ENCODE assay signal across 17 cellular contexts in the genomic region with DNA sequence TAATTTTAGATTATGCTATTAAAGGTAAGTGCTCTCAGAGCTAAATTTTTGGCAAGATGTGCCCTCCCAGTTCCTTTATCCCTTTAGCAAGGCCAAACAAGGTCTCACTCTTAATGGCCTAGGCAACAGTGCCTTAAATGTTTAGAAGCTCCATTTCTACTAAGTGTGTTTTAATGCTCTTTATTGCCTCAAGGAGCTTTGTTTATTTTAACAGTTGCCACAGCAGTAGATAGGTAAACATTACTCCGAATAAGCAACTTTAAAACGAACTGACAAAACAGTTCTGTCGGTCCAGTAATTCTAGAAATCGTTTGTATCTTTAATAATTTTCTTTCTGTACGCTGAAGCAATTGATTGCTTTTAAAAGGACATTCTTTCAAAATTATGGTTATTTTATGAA.
DNase-seq lines count a peak whose midpoint lies in the region; ATAC-seq, FAIRE-seq and TF ChIP-seq lines count a peak whose summit lies in the region.
"Had no signal": no experiment of that assay in that cellular context is flagged by ENCODE, and none has a peak within 500 bp of the region (broad histone marks: within the 10 kb centered on the region; RNA-seq: fewer than 3 reads in every experiment).

No MANE protein-coding gene starts in this region.

- DNase-seq in DMS153 (lab: John Stamatoyannopoulos, UW), result peak; percentile 51
- DNase-seq in GM12891 (ENCODE audit: insufficient read length, low spot score), result no peak
- DNase-seq in NCI-H1417 (lab: John Stamatoyannopoulos, UW), result peak; percentile 48 to 88 (median 64)
- DNase-seq in NCI-H345 (lab: John Stamatoyannopoulos, UW), result peak; percentile 82
- DNase-seq in ecto neural progenitor cell (ENCODE audit: low spot score), result no peak
- DNase-seq: AML-193, Caco-2, Kasumi-1, NCI-H2081 treated with DMSO at 0.1 percent for 48 hours, NCI-H526 treated with DMSO at 0.1 percent for 48 hours, SHP77 treated with DMSO at 0.1 percent for 48 hours, T-helper 2 cell had no signal

- TF ChIP-seq POLR2A in GM12891 (IDR thresholded peaks at IDR 0.05; ENCODE audit: low read depth, low read length), result no peak

- FAIRE-seq in GM12891 (lab: Jason Lieb, UNC), result peak; percentile 45
- FAIRE-seq: H54, RCC 7860 had no signal

- ATAC-seq in GM21528 (IDR thresholded peaks at IDR 0.05; ENCODE audit: low FRiP score, unreplicated experiment), result no peak
- no peak for ATAC-seq in HG02884 (IDR thresholded peaks at IDR 0.05; ENCODE audit: unreplicated experiment)
- ATAC-seq in GM18907 (IDR thresholded peaks at IDR 0.05; ENCODE audit: unreplicated experiment), result no peak

TF ChIP-seq in GM12891, 5 proteins besides CTCF, POLR2A, EP300 and RAD21:
- TF ChIP-seq PAX5 (IDR thresholded peaks at IDR 0.05; ENCODE audit: insufficient read depth, low read length, severe bottlenecking), result no peak
- no peak for TF ChIP-seq TAF1 (IDR thresholded peaks at IDR 0.05; ENCODE audit: low read depth, low read length)
- TF ChIP-seq SPI1 (IDR thresholded peaks at IDR 0.05; ENCODE audit: low read depth, low read length), result no peak
- no peak for TF ChIP-seq POLR2AphosphoS5 (IDR thresholded peaks at IDR 0.05; ENCODE audit: low read depth, low read length)
- TF ChIP-seq POU2F2 (IDR thresholded peaks at IDR 0.05; ENCODE audit: low read depth, low read length), result no peak

Comparison
In these comparisons a context has a peak if more than half of its experiments do, and no peak if none do; other contexts are left out.
1. DNase-seq: peak in DMS153 (single experiment), NCI-H1417 (3 of 3) and NCI-H345 (single experiment); none in GM12891 (single experiment) and ecto neural progenitor cell (single experiment).